Comparison of ENCODE assay signal across 22 cellular contexts in genomic region chr22:25059438-25059837, GRCh38.
"Had no signal": no experiment of that assay in that cellular context is flagged by ENCODE, and none has a peak within 500 bp of the region (broad histone marks: within the 10 kb centered on the region; RNA-seq: fewer than 3 reads in every experiment).

No MANE protein-coding gene starts in this region.

- H3K27ac Mint-ChIP-seq: activated CD4-positive, alpha-beta memory T cell treated with anti-CD3 and anti-CD28 coated beads for 36 hours; activated T-cell treated with anti-CD3 and anti-CD28 coated beads, Interleukin-2, amount 50 U/mL, for 72 hours had no signal

- H3K4me1 ChIP-seq: body of pancreas, SJSA1, testis had no signal

- DNase-seq: activated CD4-positive, alpha-beta memory T cell treated with anti-CD3 and anti-CD28 coated beads for 36 hours; activated naive CD4-positive, alpha-beta T cell treated with anti-CD3 and anti-CD28 coated beads for 36 hours; activated T-cell treated with anti-CD3 and anti-CD28 coated beads, Interleukin-2, amount 50 U/mL, for 72 hours; amygdala; body of pancreas; central memory CD4-positive, alpha-beta T cell; esophagus squamous epithelium; hippocampal formation; left ventricle myocardium inferior; naive B cell; stimulated activated CD4-positive, alpha-beta T cell treated with anti-CD3 and anti-CD28 coated beads, Interleukin-4, amount 100 ng/mL, for 4 hours; stimulated activated CD8-positive, alpha-beta memory T cell treated with anti-CD3 and anti-CD28 coated beads, Interleukin-4, amount 100 ng/mL, for 48 hours; stomach; T-helper 9 cell; testis had no signal

- H3K36me3 ChIP-seq: left ventricle myocardium inferior, neutrophil, right atrium auricular region, SJSA1 had no signal

- H3K27me3 ChIP-seq: body of pancreas, esophagus squamous epithelium, right atrium auricular region, SJSA1, stomach, testis had no signal

- H3K4me3 Mint-ChIP-seq: activated CD4-positive, alpha-beta memory T cell treated with anti-CD3 and anti-CD28 coated beads for 36 hours; activated naive CD4-positive, alpha-beta T cell treated with anti-CD3 and anti-CD28 coated beads for 36 hours; activated T-cell treated with anti-CD3 and anti-CD28 coated beads, Interleukin-2, amount 50 U/mL, for 72 hours; naive B cell had no signal

- H3K27ac ChIP-seq: body of pancreas, coronary artery, esophagus squamous epithelium, left ventricle myocardium inferior, neutrophil, right atrium auricular region, SJSA1, skin epidermis, stomach, testis had no signal

- H3K9me3 ChIP-seq: body of pancreas, esophagus squamous epithelium, left ventricle myocardium inferior, neutrophil, right atrium auricular region, SJSA1, stomach, testis had no signal

- FAIRE-seq: endothelial cell of umbilical vein had no signal

- ATAC-seq: activated CD4-positive, CD25-positive, alpha-beta regulatory T cell treated with anti-CD3 and anti-CD28 coated beads, Interleukin-2, amount 50 U/mL, for 24 hours; activated T-cell treated with anti-CD3 and anti-CD28 coated beads, Interleukin-2, amount 50 U/mL, for 72 hours; body of pancreas had no signal

- H3K36me3 Mint-ChIP-seq: activated CD4-positive, alpha-beta memory T cell treated with anti-CD3 and anti-CD28 coated beads for 36 hours; naive B cell had no signal

- H3K4me3 ChIP-seq: body of pancreas, coronary artery, esophagus squamous epithelium, left ventricle myocardium inferior, right atrium auricular region, SJSA1, skin epidermis, stomach, testis had no signal

- H3K9me3 Mint-ChIP-seq: activated CD4-positive, alpha-beta memory T cell treated with anti-CD3 and anti-CD28 coated beads for 36 hours; activated naive CD4-positive, alpha-beta T cell treated with anti-CD3 and anti-CD28 coated beads for 36 hours; activated T-cell treated with anti-CD3 and anti-CD28 coated beads, Interleukin-2, amount 50 U/mL, for 72 hours; naive B cell had no signal
